1 cellular context compared by ENCODE assay signal in the genomic region with DNA sequence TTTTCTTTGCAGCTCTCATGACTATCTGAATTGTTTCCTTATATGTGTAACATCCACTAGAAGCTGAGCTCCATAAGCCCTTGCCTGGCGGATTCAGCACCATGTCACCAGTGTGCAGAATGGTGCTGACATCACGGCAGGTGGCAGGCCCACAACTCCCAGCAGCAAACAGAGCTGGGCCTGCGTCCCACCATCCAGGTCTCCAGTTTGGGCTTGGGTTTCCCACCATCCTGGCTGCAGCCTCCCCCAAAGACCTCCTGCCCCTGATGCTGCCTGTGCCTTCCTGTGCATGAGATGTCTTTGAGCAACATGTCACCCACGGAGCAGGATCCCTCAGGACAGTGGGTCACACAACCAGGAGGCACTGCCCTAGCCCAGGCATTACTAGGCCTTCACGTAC.
TF ChIP-seq lines count a peak whose summit lies in the region.

No MANE protein-coding gene starts in this region.

TF ChIP-seq in HepG2, 621 proteins besides CTCF, POLR2A, EP300 and RAD21 (continued from another document):
- TF ChIP-seq, protein P1, sequence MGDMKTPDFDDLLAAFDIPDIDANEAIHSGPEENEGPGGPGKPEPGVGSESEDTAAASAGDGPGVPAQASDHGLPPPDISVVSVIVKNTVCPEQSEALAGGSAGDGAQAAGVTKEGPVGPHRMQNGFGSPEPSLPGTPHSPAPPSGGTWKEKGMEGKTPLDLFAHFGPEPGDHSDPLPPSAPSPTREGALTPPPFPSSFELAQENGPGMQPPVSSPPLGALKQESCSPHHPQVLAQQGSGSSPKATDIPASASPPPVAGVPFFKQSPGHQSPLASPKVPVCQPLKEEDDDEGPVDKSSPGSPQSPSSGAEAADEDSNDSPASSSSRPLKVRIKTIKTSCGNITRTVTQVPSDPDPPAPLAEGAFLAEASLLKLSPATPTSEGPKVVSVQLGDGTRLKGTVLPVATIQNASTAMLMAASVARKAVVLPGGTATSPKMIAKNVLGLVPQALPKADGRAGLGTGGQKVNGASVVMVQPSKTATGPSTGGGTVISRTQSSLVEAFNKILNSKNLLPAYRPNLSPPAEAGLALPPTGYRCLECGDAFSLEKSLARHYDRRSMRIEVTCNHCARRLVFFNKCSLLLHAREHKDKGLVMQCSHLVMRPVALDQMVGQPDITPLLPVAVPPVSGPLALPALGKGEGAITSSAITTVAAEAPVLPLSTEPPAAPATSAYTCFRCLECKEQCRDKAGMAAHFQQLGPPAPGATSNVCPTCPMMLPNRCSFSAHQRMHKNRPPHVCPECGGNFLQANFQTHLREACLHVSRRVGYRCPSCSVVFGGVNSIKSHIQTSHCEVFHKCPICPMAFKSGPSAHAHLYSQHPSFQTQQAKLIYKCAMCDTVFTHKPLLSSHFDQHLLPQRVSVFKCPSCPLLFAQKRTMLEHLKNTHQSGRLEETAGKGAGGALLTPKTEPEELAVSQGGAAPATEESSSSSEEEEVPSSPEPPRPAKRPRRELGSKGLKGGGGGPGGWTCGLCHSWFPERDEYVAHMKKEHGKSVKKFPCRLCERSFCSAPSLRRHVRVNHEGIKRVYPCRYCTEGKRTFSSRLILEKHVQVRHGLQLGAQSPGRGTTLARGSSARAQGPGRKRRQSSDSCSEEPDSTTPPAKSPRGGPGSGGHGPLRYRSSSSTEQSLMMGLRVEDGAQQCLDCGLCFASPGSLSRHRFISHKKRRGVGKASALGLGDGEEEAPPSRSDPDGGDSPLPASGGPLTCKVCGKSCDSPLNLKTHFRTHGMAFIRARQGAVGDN (CRISPR knock-in tag; IDR thresholded peaks at IDR 0.05), result peak; percentile 16; the same call in 1 of the 2 replicates
- no peak for TF ChIP-seq ZNF225 (CRISPR knock-in tag; IDR thresholded peaks at IDR 0.05)
- TF ChIP-seq HCFC1 (IDR thresholded peaks at IDR 0.05; ENCODE audit: low read depth, low read length), result no peak
- TF ChIP-seq, protein P2, sequence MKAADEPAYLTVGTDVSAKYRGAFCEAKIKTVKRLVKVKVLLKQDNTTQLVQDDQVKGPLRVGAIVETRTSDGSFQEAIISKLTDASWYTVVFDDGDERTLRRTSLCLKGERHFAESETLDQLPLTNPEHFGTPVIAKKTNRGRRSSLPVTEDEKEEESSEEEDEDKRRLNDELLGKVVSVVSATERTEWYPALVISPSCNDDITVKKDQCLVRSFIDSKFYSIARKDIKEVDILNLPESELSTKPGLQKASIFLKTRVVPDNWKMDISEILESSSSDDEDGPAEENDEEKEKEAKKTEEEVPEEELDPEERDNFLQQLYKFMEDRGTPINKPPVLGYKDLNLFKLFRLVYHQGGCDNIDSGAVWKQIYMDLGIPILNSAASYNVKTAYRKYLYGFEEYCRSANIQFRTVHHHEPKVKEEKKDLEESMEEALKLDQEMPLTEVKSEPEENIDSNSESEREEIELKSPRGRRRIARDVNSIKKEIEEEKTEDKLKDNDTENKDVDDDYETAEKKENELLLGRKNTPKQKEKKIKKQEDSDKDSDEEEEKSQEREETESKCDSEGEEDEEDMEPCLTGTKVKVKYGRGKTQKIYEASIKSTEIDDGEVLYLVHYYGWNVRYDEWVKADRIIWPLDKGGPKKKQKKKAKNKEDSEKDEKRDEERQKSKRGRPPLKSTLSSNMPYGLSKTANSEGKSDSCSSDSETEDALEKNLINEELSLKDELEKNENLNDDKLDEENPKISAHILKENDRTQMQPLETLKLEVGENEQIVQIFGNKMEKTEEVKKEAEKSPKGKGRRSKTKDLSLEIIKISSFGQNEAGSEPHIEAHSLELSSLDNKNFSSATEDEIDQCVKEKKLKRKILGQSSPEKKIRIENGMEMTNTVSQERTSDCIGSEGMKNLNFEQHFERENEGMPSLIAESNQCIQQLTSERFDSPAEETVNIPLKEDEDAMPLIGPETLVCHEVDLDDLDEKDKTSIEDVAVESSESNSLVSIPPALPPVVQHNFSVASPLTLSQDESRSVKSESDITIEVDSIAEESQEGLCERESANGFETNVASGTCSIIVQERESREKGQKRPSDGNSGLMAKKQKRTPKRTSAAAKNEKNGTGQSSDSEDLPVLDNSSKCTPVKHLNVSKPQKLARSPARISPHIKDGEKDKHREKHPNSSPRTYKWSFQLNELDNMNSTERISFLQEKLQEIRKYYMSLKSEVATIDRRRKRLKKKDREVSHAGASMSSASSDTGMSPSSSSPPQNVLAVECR (CRISPR knock-in tag; IDR thresholded peaks at IDR 0.05; ENCODE audit: borderline replicate concordance), result 0 out of 2 replicates have a peak, but pooled peaks have one; percentile 23
- TF ChIP-seq ZBTB3 (CRISPR knock-in tag; IDR thresholded peaks at IDR 0.05; ENCODE audit: borderline replicate concordance, low read depth), result no peak
- no peak for TF ChIP-seq NCOR1 (IDR thresholded peaks at IDR 0.05; ENCODE audit: borderline replicate concordance, low read length)
- TF ChIP-seq BHLHE40 (IDR thresholded peaks at IDR 0.05; ENCODE audit: low read length), result no peak
- no peak for TF ChIP-seq PTBP1 (IDR thresholded peaks at IDR 0.05; ENCODE audit: low read depth, low read length, poor library complexity, severe bottlenecking)
TF ChIP-seq in HepG2: peak in this region for 2.
